ENCODE assay signal across 8 cellular contexts in the genomic region with DNA sequence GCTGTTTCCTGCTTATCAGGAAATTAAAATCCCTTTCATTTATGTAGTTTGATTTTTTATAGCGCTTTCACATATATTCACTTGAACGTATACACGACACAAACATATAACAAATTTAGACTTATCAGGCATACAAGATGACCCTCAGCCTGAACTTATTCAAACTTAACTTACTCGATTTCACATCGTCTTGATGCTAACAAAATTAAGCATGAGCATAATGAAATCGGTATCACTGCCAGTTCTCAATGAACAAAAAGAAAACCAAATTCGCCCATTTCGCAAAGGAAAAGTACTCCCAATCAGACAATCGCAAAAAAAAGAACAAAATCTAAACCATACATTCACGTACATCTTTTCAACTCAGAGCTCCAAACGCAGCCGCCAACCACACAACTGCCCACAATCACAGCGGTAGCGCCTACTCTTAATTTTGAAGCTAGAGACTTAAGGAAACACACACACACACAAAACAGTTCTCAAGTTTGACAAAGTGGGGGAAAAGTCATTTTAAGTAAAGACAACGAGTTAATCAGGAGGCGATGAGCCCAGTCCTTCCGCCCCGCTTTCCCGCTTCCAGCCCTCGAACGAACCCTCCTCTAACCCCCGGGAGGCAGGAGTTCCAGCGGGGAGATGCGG. TPM values are rescaled to one million over a fixed set of nuclear protein-coding genes. Genes with fewer than 3 reads are reported as not detected.
DNase-seq lines count a peak whose midpoint lies in the region; TF ChIP-seq lines count a peak whose summit lies in the region.

No MANE protein-coding gene starts in this region.

- TF ChIP-seq CTCF in NB4 (IDR thresholded peaks at IDR 0.05; ENCODE audit: low read depth, low read length), result no peak
- no peak for TF ChIP-seq CTCF in cardiac fibroblast (IDR thresholded peaks at IDR 0.05; ENCODE audit: low read depth, low read length)

- H3K4me3 ChIP-seq in NB4 (ENCODE audit: low read depth, low read length), result peak overlapping the region; percentile 66
- H3K4me3 ChIP-seq in cardiac fibroblast (replicated peaks in 1 of 2; ENCODE audit: low read depth in 2 of 2, low read length in 2 of 2), result peak overlapping the region; percentile 69 to 78

- H3K27ac ChIP-seq in substantia nigra (ENCODE audit: low read depth, low read length, poor library complexity, severe bottlenecking), result no peak overlapping the region

- peak; percentile 56 for DNase-seq in ELR (ENCODE audit: low read depth)
- DNase-seq in NB4 (ENCODE audit: low read depth), result peak; percentile 56
- peak; percentile 49 to 50 for DNase-seq in cardiac fibroblast (ENCODE audit: low read depth in 2 of 2)
- peak; percentile 74 for DNase-seq in mesenteric fat pad (ENCODE audit: low spot score)
- DNase-seq in NCI-H2196 (lab: John Stamatoyannopoulos, UW; ENCODE audit: unreplicated experiment), result no peak
- DNase-seq in substantia nigra (lab: John Stamatoyannopoulos, UW), result no peak
- DNase-seq in iPS-NIHi7 (ENCODE audit: extremely low spot score), result no peak
- no peak for DNase-seq in putamen (ENCODE audit: low spot score)

- TF ChIP-seq POLR2A in NB4 (IDR thresholded peaks at IDR 0.05; ENCODE audit: extremely low read depth, insufficient read length), result no peak

RNA-seq across cellular contexts. Expression of gene GJC1, which starts 1.0 kb away (rescaled TPM):
- total RNA-seq in mesenteric fat pad, result 17.1 TPM

RNA-seq across cellular contexts. Expression of gene HIGD1B, which starts 18.6 kb away (rescaled TPM):
- 1.3 TPM for total RNA-seq in mesenteric fat pad

Comparison
In these comparisons a context has a peak if more than half of its experiments do, and no peak if none do; other contexts are left out.
1. DNase-seq: peak in ELR (single experiment), NB4 (single experiment), cardiac fibroblast (2 of 2) and mesenteric fat pad (single experiment); none in NCI-H2196 (single experiment), substantia nigra (0 of 49), iPS-NIHi7 (single experiment) and putamen (single experiment).